26 cellular contexts compared by ENCODE assay signal in genomic region chr15:35139822-35140221, GRCh38. TPM values are rescaled to one million over a fixed set of nuclear protein-coding genes. Genes with fewer than 3 reads are reported as not detected.
"Had no signal": no experiment of that assay in that cellular context is flagged by ENCODE, and none has a peak within 500 bp of the region (broad histone marks: within the 10 kb centered on the region; RNA-seq: fewer than 3 reads in every experiment).

No MANE protein-coding gene starts in this region.

- H3K9me3 Mint-ChIP-seq: T-cell; T-helper 1 cell treated with Interleukin-12 subunit alpha and Interleukin-12 subunit beta and Interleukin-4 antibody, amounts not matched to agents 30 μg/mL and 1 μg/mL, for 36 hours had no signal

- DNase-seq: Karpas-422, KG1, MG63, NCI-H1092, NCI-H1105 treated with DMSO at 0.1 percent for 48 hours, NCI-H1417 treated with DMSO at 0.1 percent for 48 hours, NCI-H146, NCI-H1694 treated with DMSO at 0.1 percent for 48 hours, NCI-H1930, NCI-H2081, NCI-H2107, NCI-H2227 treated with DMSO at 0.1 percent for 48 hours, NCI-H446, NCI-H510A, NCI-H524 treated with DMSO at 0.1 percent for 48 hours, NCI-H69, NCI-H774, RPMI8226, SHP77, SK-N-SH, SW 1271, T-cell had no signal

- H3K27me3 Mint-ChIP-seq: T-cell had no signal

- H3K36me3 Mint-ChIP-seq: T-cell had no signal

- H3K4me1 Mint-ChIP-seq: T-cell had no signal

- FAIRE-seq: HTR-8/SVneo, RCC 7860 had no signal

- ATAC-seq: T-cell had no signal

- H3K4me3 Mint-ChIP-seq: T-cell; T-helper 1 cell treated with Interleukin-12 subunit alpha and Interleukin-12 subunit beta and Interleukin-4 antibody, amounts not matched to agents 30 μg/mL and 1 μg/mL, for 36 hours had no signal

- H3K27ac Mint-ChIP-seq: T-cell; T-helper 1 cell treated with Interleukin-12 subunit alpha and Interleukin-12 subunit beta and Interleukin-4 antibody, amounts not matched to agents 30 μg/mL and 1 μg/mL, for 36 hours had no signal

RNA-seq across cellular contexts. Expression of gene NANOGP8, which starts 54.7 kb away (rescaled TPM):
- total RNA-seq: SK-MEL-5 had no signal
- polyA plus RNA-seq: SK-N-SH had no signal
